In genomic region chr20:5222919-5223634, GRCh38 we compare ENCODE assay signal across 8 cellular contexts.
A peak's percentile ranks its signal among the peaks of the same experiment; 100 is the strongest.
DNase-seq lines count a peak whose midpoint lies in the region; ATAC-seq and TF ChIP-seq lines count a peak whose summit lies in the region.

No MANE protein-coding gene starts in this region.

- no peaks in the 10 kb centered on the region for H3K79me2 ChIP-seq in GM23338 (replicated peaks; ENCODE audit: insufficient read depth)

- peaks cover 6% of the 10 kb centered on the region for H3K4me1 Mint-ChIP-seq in GM23338
- no peaks in the 10 kb centered on the region for H3K4me1 Mint-ChIP-seq in activated CD8-positive, alpha-beta T cell treated with anti-CD3 and anti-CD28 coated beads for 36 hours (ENCODE audit: low read depth)
- peaks cover 0 to 7% (median 0%) of the 10 kb centered on the region in 7 donors for H3K4me1 Mint-ChIP-seq in naive thymus-derived CD4-positive, alpha-beta T cell

- ATAC-seq in GM23338, result peak; percentile 88
- peak; percentile 79 for ATAC-seq in activated CD8-positive, alpha-beta T cell treated with anti-CD3 and anti-CD28 coated beads for 36 hours
- peak; percentile 61 for ATAC-seq in naive thymus-derived CD4-positive, alpha-beta T cell
- no peak for ATAC-seq in HG02798 (IDR thresholded peaks at IDR 0.05; ENCODE audit: poor library complexity, unreplicated experiment)

- H2AFZ ChIP-seq in GM23338, result no peak overlapping the region

- CTCF ChIA-PET in activated CD8-positive, alpha-beta T cell treated with anti-CD3 and anti-CD28 coated beads for 36 hours (lab: Charles Lee), result interaction anchor here (0.6 to 8.2 kb wide), 34 partner anchors 11 to 439 kb away, joined by 3 to 165 read pairs (median 4); partner anchors contain the start of gene CDS2
- CTCF ChIA-PET in naive thymus-derived CD4-positive, alpha-beta T cell (lab: Charles Lee), result interaction anchor here (1.4 to 3.0 kb wide), 4 partner anchors 12 to 97 kb away, joined by 4 to 17 read pairs (median 7); partner anchors contain the start of gene CDS2

- no peaks in the 10 kb centered on the region for H3F3A ChIP-seq in GM23338 (replicated peaks; ENCODE audit: low read depth)

- H3K27ac ChIP-seq in GM23338 (ENCODE audit: low read depth), result no peak overlapping the region
- H3K27ac ChIP-seq in naive thymus-derived CD4-positive, alpha-beta T cell (ENCODE audit: low read depth, low read length), result no peak overlapping the region

- H3K27me3 ChIP-seq in GM23338 (ENCODE audit: insufficient read depth), result no peaks in the 10 kb centered on the region
- no peaks in the 10 kb centered on the region for H3K27me3 ChIP-seq in naive thymus-derived CD4-positive, alpha-beta T cell (ENCODE audit: control insufficient read depth in 2 of 2, insufficient read depth in 2 of 2, low read length in 2 of 2)

- H4K20me1 ChIP-seq in GM23338 (replicated peaks; ENCODE audit: insufficient read depth), result no peaks in the 10 kb centered on the region

- H3K9me3 ChIP-seq in naive thymus-derived CD4-positive, alpha-beta T cell (ENCODE audit: control insufficient read depth in 2 of 3, low read length in 3 of 3), result no peaks in the 10 kb centered on the region

- H3K4me3 Mint-ChIP-seq in GM23338, result no peak overlapping the region
- H3K4me3 Mint-ChIP-seq in activated CD8-positive, alpha-beta T cell treated with anti-CD3 and anti-CD28 coated beads for 36 hours, result no peak overlapping the region
- H3K4me3 Mint-ChIP-seq in naive thymus-derived CD4-positive, alpha-beta T cell, result no peak overlapping the region

- peaks cover 4% of the 10 kb centered on the region for H3K27me3 Mint-ChIP-seq in GM23338 (ENCODE audit: insufficient read depth, low read depth, poor library complexity)
- H3K27me3 Mint-ChIP-seq in activated CD8-positive, alpha-beta T cell treated with anti-CD3 and anti-CD28 coated beads for 36 hours, result no peaks in the 10 kb centered on the region
- peaks cover 0 to 7% (median 4%) of the 10 kb centered on the region in 5 donors for H3K27me3 Mint-ChIP-seq in naive thymus-derived CD4-positive, alpha-beta T cell

- no peaks in the 10 kb centered on the region for H3K9me3 Mint-ChIP-seq in GM23338
- no peaks in the 10 kb centered on the region for H3K9me3 Mint-ChIP-seq in activated CD8-positive, alpha-beta T cell treated with anti-CD3 and anti-CD28 coated beads for 36 hours
- no peaks in the 10 kb centered on the region for H3K9me3 Mint-ChIP-seq in naive thymus-derived CD4-positive, alpha-beta T cell

- no peak overlapping the region for H3K4me2 ChIP-seq in GM23338

- peaks cover 3% of the 10 kb centered on the region; the same call in 1 of the 2 replicates for H3K4me1 ChIP-seq in GM23338 (ENCODE audit: insufficient read depth)
- H3K4me1 ChIP-seq in naive thymus-derived CD4-positive, alpha-beta T cell (ENCODE audit: control insufficient read depth in 2 of 2, insufficient read depth in 2 of 2, low read length in 2 of 2), result no peaks in the 10 kb centered on the region

- no peaks in the 10 kb centered on the region; the same call in 2 of the 3 replicates for H3K36me3 Mint-ChIP-seq in GM23338 (ENCODE audit: low read depth)
- no peaks in the 10 kb centered on the region for H3K36me3 Mint-ChIP-seq in activated CD8-positive, alpha-beta T cell treated with anti-CD3 and anti-CD28 coated beads for 36 hours (ENCODE audit: low read depth)
- H3K36me3 Mint-ChIP-seq in naive thymus-derived CD4-positive, alpha-beta T cell, result peaks cover 0 to 8% (median 1%) of the 10 kb centered on the region in 5 donors

- intact Hi-C loops in activated CD8-positive, alpha-beta T cell treated with anti-CD3 and anti-CD28 coated beads for 36 hours (cut with micrococcal nuclease), result no loop called here
- intact Hi-C loops in naive thymus-derived CD4-positive, alpha-beta T cell (cut with micrococcal nuclease), result loop anchor here (1.0 to 2.0 kb wide), 3 partner anchors 18 to 97 kb away; no protein-coding TSS in a partner anchor

- no peaks in the 10 kb centered on the region for H3K36me3 ChIP-seq in GM23338 (ENCODE audit: insufficient read depth)
- H3K36me3 ChIP-seq in naive thymus-derived CD4-positive, alpha-beta T cell (ENCODE audit: control insufficient read depth in 2 of 3, insufficient read depth in 3 of 3, low read length in 3 of 3), result no peaks in the 10 kb centered on the region

- TF ChIP-seq CTCF in GM23338 (conservative IDR thresholded peaks at IDR 0.05; ENCODE audit: low read depth in 2 of 2) (peak; percentile 92 to 100), epithelial cell of proximal tubule (conservative IDR thresholded peaks at IDR 0.05; ENCODE audit: low read depth, low read length) (peak; percentile 94)
- peak; percentile 87 for TF ChIP-seq CTCF in activated CD8-positive, alpha-beta T cell treated with anti-CD3 and anti-CD28 coated beads for 36 hours (IDR thresholded peaks at IDR 0.05)

- peak overlapping the region; percentile 45; the same call in 1 of the 2 replicates for H3K27ac Mint-ChIP-seq in GM23338
- no peak overlapping the region for H3K27ac Mint-ChIP-seq in activated CD8-positive, alpha-beta T cell treated with anti-CD3 and anti-CD28 coated beads for 36 hours
- H3K27ac Mint-ChIP-seq in naive thymus-derived CD4-positive, alpha-beta T cell, result no peak overlapping the region

- H3K9me2 ChIP-seq in GM23338 (ENCODE audit: insufficient read depth), result peaks cover 4% of the 10 kb centered on the region; the same call in 1 of the 2 replicates

- DNase-seq in Caki2 (ENCODE audit: low read depth) (peak; percentile 33), GM23338 (ENCODE audit: low spot score) (peak; percentile 88), NCI-H510A (lab: John Stamatoyannopoulos, UW) (peak; percentile 7), epithelial cell of proximal tubule (ENCODE audit: low read depth) (peak; percentile 4), superior temporal gyrus (ENCODE audit: extremely low spot score) (peak; percentile 93)
- peak; percentile 74 for DNase-seq in activated CD8-positive, alpha-beta T cell treated with anti-CD3 and anti-CD28 coated beads for 36 hours
- peak in 8 of 9 donors; percentile 4 to 50 (median 40) for DNase-seq in naive thymus-derived CD4-positive, alpha-beta T cell

- in situ Hi-C loops in Caki2 (cut with HindIII; ENCODE audit: low pct_unique_long_range_greater_than_20kb, low sequenced_read_pairs), result no loop called here

- POLR2A ChIA-PET in activated CD8-positive, alpha-beta T cell treated with anti-CD3 and anti-CD28 coated beads for 36 hours (lab: Charles Lee), result interaction anchor here (0.6 to 1.1 kb wide), 2 partner anchors 114 to 226 kb away, joined by 3 read pairs; no protein-coding TSS in a partner anchor
- POLR2A ChIA-PET in naive thymus-derived CD4-positive, alpha-beta T cell (lab: Charles Lee), result interaction anchor here (0.5 to 1.7 kb wide), 3 partner anchors 35 to 548 kb away, joined by 4 to 6 read pairs (median 4); no protein-coding TSS in a partner anchor

- H3K4me3 ChIP-seq in GM23338, result no peak overlapping the region
- H3K4me3 ChIP-seq in epithelial cell of proximal tubule (ENCODE audit: low read depth, low read length), result no peak overlapping the region
- H3K4me3 ChIP-seq in naive thymus-derived CD4-positive, alpha-beta T cell (ENCODE audit: low read length), result no peak overlapping the region

TF ChIP-seq in GM23338, 12 proteins besides CTCF, POLR2A, EP300 and RAD21:
- TF ChIP-seq EZH2 (IDR thresholded peaks at IDR 0.05; ENCODE audit: low read depth, unreplicated experiment) (no peak), CREB1 (CRISPR knock-in tag; IDR thresholded peaks at IDR 0.05; ENCODE audit: low read depth) (no peak), POLR2AphosphoS5 (IDR thresholded peaks at IDR 0.05; ENCODE audit: low read depth) (no peak)

Comparison
In these comparisons a context has a peak if more than half of its experiments do, and no peak if none do; other contexts are left out.
1. DNase-seq: peak in every context shown above with its lines; median percentile 93 in superior temporal gyrus; 88 in GM23338; 74 in activated CD8-positive, alpha-beta T cell treated with anti-CD3 and anti-CD28 coated beads for 36 hours; 40 in naive thymus-derived CD4-positive, alpha-beta T cell; 33 in Caki2; 7 in NCI-H510A; 4 in epithelial cell of proximal tubule.